ENCODE assay signal across 8 cellular contexts in genomic region chr9:129597355-129598088, GRCh38. TPM values are rescaled to one million over a fixed set of nuclear protein-coding genes. Genes with fewer than 3 reads are reported as not detected.
A peak's percentile ranks its signal among the peaks of the same experiment; 100 is the strongest.
DNase-seq lines count a peak whose midpoint lies in the region; ATAC-seq and TF ChIP-seq lines count a peak whose summit lies in the region.

No MANE protein-coding gene starts in this region.

- H3K27ac Mint-ChIP-seq in T-helper 2 cell treated with Interferon-gamma antibody and Interleukin-4, amounts not matched to agents 5 μg/mL and 100 μg/mL, for 36 hours = peak overlapping the region; percentile 57

- peak overlapping the region; percentile 69 for H3K9ac ChIP-seq in rectal smooth muscle tissue (ENCODE audit: low read length)

- TF ChIP-seq CTCF in left ventricle myocardium inferior (IDR thresholded peaks at IDR 0.05; ENCODE audit: borderline replicate concordance) = no peak

- H3K9me3 ChIP-seq in left ventricle myocardium inferior (replicated peaks) = no peaks in the 10 kb centered on the region

- H3K4me3 ChIP-seq in left ventricle myocardium inferior (peak overlapping the region; percentile 65), rectal smooth muscle tissue (ENCODE audit: low read length) (peak overlapping the region; percentile 61)

- H3K27me3 ChIP-seq in left ventricle myocardium inferior (ENCODE audit: low read depth) = peaks cover 29% of the 10 kb centered on the region
- no peaks in the 10 kb centered on the region for H3K27me3 ChIP-seq in rectal smooth muscle tissue (ENCODE audit: control insufficient read depth, insufficient read depth, low read length)

- no peaks in the 10 kb centered on the region for H3K9me3 Mint-ChIP-seq in T-helper 2 cell treated with Interferon-gamma antibody and Interleukin-4, amounts not matched to agents 5 μg/mL and 100 μg/mL, for 36 hours

- H3K36me3 ChIP-seq in left ventricle myocardium inferior = no peaks in the 10 kb centered on the region
- H3K36me3 ChIP-seq in rectal smooth muscle tissue (ENCODE audit: control insufficient read depth, insufficient read depth, low read length) = no peaks in the 10 kb centered on the region

- peaks cover 10% of the 10 kb centered on the region for H3K27me3 Mint-ChIP-seq in T-helper 2 cell treated with Interferon-gamma antibody and Interleukin-4, amounts not matched to agents 5 μg/mL and 100 μg/mL, for 36 hours (ENCODE audit: low read depth)

- no peak for ATAC-seq in HG03139 (IDR thresholded peaks at IDR 0.05; ENCODE audit: unreplicated experiment)
- no peak for ATAC-seq in HG02973 (IDR thresholded peaks at IDR 0.05; ENCODE audit: unreplicated experiment)

- H3K27ac ChIP-seq in left ventricle myocardium inferior (replicated peaks) (peak overlapping the region; percentile 90), rectal smooth muscle tissue (ENCODE audit: low read depth, low read length) (peak overlapping the region; percentile 87)

- peak; percentile 40 for DNase-seq in T-helper 2 cell treated with Interferon-gamma antibody and Interleukin-4, amounts not matched to agents 5 μg/mL and 100 μg/mL, for 36 hours (ENCODE audit: low spot score)
- DNase-seq in T-helper 2 cell (no peak), left ventricle myocardium inferior (peak; percentile 72)
- peak; percentile 75 for DNase-seq in activated effector memory CD4-positive, alpha-beta T cell treated with anti-CD3 and anti-CD28 coated beads, Interleukin-2, amount 50 U/mL, for 16 hours
- DNase-seq in activated CD4-positive, CD25-positive, alpha-beta regulatory T cell treated with anti-CD3 and anti-CD28 coated beads, Interleukin-2, amount 50 U/mL, for 72 hours = no peak

- peaks cover 21% of the 10 kb centered on the region for H3K4me1 Mint-ChIP-seq in T-helper 2 cell treated with Interferon-gamma antibody and Interleukin-4, amounts not matched to agents 5 μg/mL and 100 μg/mL, for 36 hours (ENCODE audit: low read depth)

- H3K4me3 Mint-ChIP-seq in T-helper 2 cell treated with Interferon-gamma antibody and Interleukin-4, amounts not matched to agents 5 μg/mL and 100 μg/mL, for 36 hours = peak overlapping the region; percentile 60

- intact Hi-C loops in left ventricle myocardium inferior (cut with micrococcal nuclease) = no loop called here

- peaks cover 22% of the 10 kb centered on the region for H3K4me1 ChIP-seq in left ventricle myocardium inferior
- H3K4me1 ChIP-seq in rectal smooth muscle tissue (ENCODE audit: control insufficient read depth, insufficient read depth, low read length) = peaks cover 3% of the 10 kb centered on the region

- H3K36me3 Mint-ChIP-seq in T-helper 2 cell treated with Interferon-gamma antibody and Interleukin-4, amounts not matched to agents 5 μg/mL and 100 μg/mL, for 36 hours (ENCODE audit: low read depth) = no peaks in the 10 kb centered on the region

RNA-seq across cellular contexts. Expression of gene C9orf50, which starts 23.4 kb away (rescaled TPM):
- not detected for total RNA-seq in left ventricle myocardium inferior

RNA-seq across cellular contexts. Expression of gene NTMT1, which starts 28.4 kb away (rescaled TPM):
- total RNA-seq in left ventricle myocardium inferior = 63.4 TPM

RNA-seq across cellular contexts. Expression of gene ASB6, which starts 44.4 kb away (rescaled TPM):
- 9.0 TPM for total RNA-seq in left ventricle myocardium inferior

Comparison
In these comparisons a context has a peak if more than half of its experiments do, and no peak if none do; other contexts are left out.
1. DNase-seq: peak in T-helper 2 cell treated with Interferon-gamma antibody and Interleukin-4, amounts not matched to agents 5 μg/mL and 100 μg/mL, for 36 hours (single experiment), activated effector memory CD4-positive, alpha-beta T cell treated with anti-CD3 and anti-CD28 coated beads, Interleukin-2, amount 50 U/mL, for 16 hours (single experiment) and left ventricle myocardium inferior (single experiment); none in T-helper 2 cell (0 of 5) and activated CD4-positive, CD25-positive, alpha-beta regulatory T cell treated with anti-CD3 and anti-CD28 coated beads, Interleukin-2, amount 50 U/mL, for 72 hours (single experiment).